In genomic region chr15:67915374-67916050, GRCh38 we compare ENCODE assay signal across 1 cellular context.
TF ChIP-seq lines count a peak whose summit lies in the region.

No MANE protein-coding gene starts in this region.

TF ChIP-seq in A549, 52 proteins besides CTCF, POLR2A, EP300 and RAD21 (continued from another document):
- TF ChIP-seq REST (IDR thresholded peaks at IDR 0.05) (no peak), HOXB5 (CRISPR knock-in tag; IDR thresholded peaks at IDR 0.05) (peak; percentile 85; the same call in 1 of the 2 replicates), FOSL2 (IDR thresholded peaks at IDR 0.05) (no peak; the same call in 1 of the 2 replicates), FOSL2 (CRISPR knock-in tag; IDR thresholded peaks at IDR 0.05) (peak; percentile 56), ZNF302 (CRISPR knock-in tag; IDR thresholded peaks at IDR 0.05) (peak; percentile 78; the same call in 1 of the 2 replicates), MAFK (IDR thresholded peaks at IDR 0.05; ENCODE audit: partially characterized antibody) (peak; percentile 20), CEBPB (IDR thresholded peaks at IDR 0.05) (peak; percentile 77 to 89), MYC (IDR thresholded peaks at IDR 0.05; ENCODE audit: borderline replicate concordance, low read length) (peak; percentile 56; the same call in 1 of the 2 replicates), HOXA7 (CRISPR knock-in tag; IDR thresholded peaks at IDR 0.05) (0 out of 2 replicates have a peak, but pooled peaks have one; percentile 62), SMC3 (IDR thresholded peaks at IDR 0.05) (peak; percentile 69), MAX (IDR thresholded peaks at IDR 0.05) (peak; percentile 81)
